21 cellular contexts compared by ENCODE assay signal in the genomic region with DNA sequence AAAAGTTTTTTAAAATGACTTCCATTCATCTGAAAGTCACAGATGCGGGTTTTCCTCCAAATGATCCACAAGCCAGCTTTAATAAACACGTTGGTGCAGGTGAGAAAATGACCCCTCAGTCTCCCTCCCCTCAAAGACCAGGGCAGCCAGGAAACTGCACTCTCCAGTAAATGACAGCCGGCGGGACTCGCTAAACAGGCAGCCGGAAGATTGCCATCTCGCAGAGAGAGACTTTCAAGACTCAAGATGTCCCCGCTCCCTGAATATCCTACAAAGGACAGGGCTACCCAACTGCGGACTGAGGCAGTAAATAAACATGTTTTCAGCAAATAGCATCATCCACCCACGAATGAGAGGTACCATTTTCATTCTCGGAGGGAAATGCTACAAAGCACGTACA.
DNase-seq lines count a peak whose midpoint lies in the region; TF ChIP-seq lines count a peak whose summit lies in the region.
"Had no signal": no experiment of that assay in that cellular context is flagged by ENCODE, and none has a peak within 500 bp of the region (broad histone marks: within the 10 kb centered on the region; RNA-seq: fewer than 3 reads in every experiment).

No MANE protein-coding gene starts in this region.

- H3K4me3 ChIP-seq in GM23248 = no peak overlapping the region
- no peak overlapping the region for H3K4me3 ChIP-seq in OCI-LY7 (ENCODE audit: low read depth, low read length, poor library complexity, severe bottlenecking)
- no peak overlapping the region for H3K4me3 ChIP-seq in coronary artery
- H3K4me3 ChIP-seq in prostate gland = no peak overlapping the region
- H3K4me3 ChIP-seq in mesenchymal stem cell (ENCODE audit: insufficient read depth in 1 of 2, low read depth in 1 of 2, low read length in 2 of 2) = no peak overlapping the region
- H3K4me3 ChIP-seq: GM12878, GM23338 had no signal

- in situ Hi-C loops in GM23248 (cut with MboI) = no loop called here

- H3K4me1 Mint-ChIP-seq in HFFc6 (ENCODE audit: low read depth) = peaks cover 27% of the 10 kb centered on the region
- H3K4me1 Mint-ChIP-seq: CD4-positive, CD25-positive, alpha-beta regulatory T cell; CD8-positive, alpha-beta memory T cell had no signal

- H3K9me3 ChIP-seq in GM23248 (ENCODE audit: low read depth) (no peaks in the 10 kb centered on the region), OCI-LY7 (ENCODE audit: low read length) (peaks cover 6% of the 10 kb centered on the region; the same call in 1 of the 2 replicates), prostate gland (no peaks in the 10 kb centered on the region), mesenchymal stem cell (ENCODE audit: control insufficient read depth, low read length) (peaks cover 9% of the 10 kb centered on the region)
- H3K9me3 ChIP-seq: BE2C had no signal

- no peak overlapping the region for H2BK15ac ChIP-seq in mesenchymal stem cell (ENCODE audit: low read depth, poor library complexity, severe bottlenecking)

- intact Hi-C loops in OCI-LY7 (cut with micrococcal nuclease; ENCODE audit: unreplicated experiment) (no loop called here), prostate gland (cut with DNase I) (no loop called here)

- no TSS peak for BruUV-seq in OCI-LY7 (replicated peaks; lab: Mats Ljungman, UMichigan)

- H3K27me3 ChIP-seq in GM23248 (replicated peaks; ENCODE audit: insufficient read depth) (no peaks in the 10 kb centered on the region), prostate gland (replicated peaks; ENCODE audit: insufficient read depth) (no peaks in the 10 kb centered on the region), mesenchymal stem cell (ENCODE audit: control insufficient read depth in 1 of 2, insufficient read depth in 1 of 2, low read length in 2 of 2) (no peaks in the 10 kb centered on the region)
- H3K27me3 ChIP-seq: BE2C had no signal

- H2BK12ac ChIP-seq in mesenchymal stem cell (ENCODE audit: low read length in 2 of 2) = no peak overlapping the region

- H2BK120ac ChIP-seq in mesenchymal stem cell (ENCODE audit: low read depth, low read length) = no peak overlapping the region

- DNase-seq in GM23248 (no peak), OCI-LY7 (ENCODE audit: low spot score) (no peak), coronary artery (ENCODE audit: low spot score) (peak; percentile 49), prostate gland (ENCODE audit: low spot score) (peak; percentile 49), NCI-H128 (lab: John Stamatoyannopoulos, UW; ENCODE audit: unreplicated experiment) (no peak), mesenchymal stem cell (no peak), HFFc6 (no peak), NCI-H2196 (lab: John Stamatoyannopoulos, UW; ENCODE audit: unreplicated experiment) (no peak)
- DNase-seq: BE2C; CD4-positive, CD25-positive, alpha-beta regulatory T cell; CD8-positive, alpha-beta memory T cell; COR-L47; DMS 273 treated with DMSO at 0.1 percent for 48 hours; DMS53; DND-41; EL; HCEC 1CT; IMR-90 had no signal

- peaks cover 7% of the 10 kb centered on the region; the same call in 1 of the 2 replicates for H3F3A ChIP-seq in GM23248 (ENCODE audit: insufficient read depth)

- H3K23ac ChIP-seq in mesenchymal stem cell (ENCODE audit: low read length in 2 of 2) = no peak overlapping the region

- H3K27me3 Mint-ChIP-seq in HFFc6 (ENCODE audit: insufficient read depth) = peaks cover 6% of the 10 kb centered on the region

- H3K27ac ChIP-seq in GM23248 (no peak overlapping the region), OCI-LY7 (ENCODE audit: low read depth, low read length, poor library complexity, severe bottlenecking) (no peak overlapping the region), coronary artery (no peak overlapping the region), prostate gland (no peak overlapping the region), mesenchymal stem cell (ENCODE audit: low read length, poor library complexity, severe bottlenecking) (no peak overlapping the region)
- H3K27ac ChIP-seq: HL-60 had no signal

- H3K14ac ChIP-seq in mesenchymal stem cell (ENCODE audit: low read length in 2 of 2) = no peak overlapping the region

- H3K79me1 ChIP-seq in mesenchymal stem cell (replicated peaks; ENCODE audit: low read length, poor library complexity, severe bottlenecking) = peaks cover 47% of the 10 kb centered on the region

- TF ChIP-seq POLR2A in prostate gland (IDR thresholded peaks at IDR 0.05) = no peak

- H2AK5ac ChIP-seq in mesenchymal stem cell (ENCODE audit: low read length, severe bottlenecking) = no peak overlapping the region

- H3K79me2 ChIP-seq in GM23248 (ENCODE audit: insufficient read depth) (peaks cover 99% of the 10 kb centered on the region), OCI-LY7 (ENCODE audit: insufficient read depth, low read depth, low read length) (no peaks in the 10 kb centered on the region)

- H3K36me3 ChIP-seq in GM23248 (ENCODE audit: low read depth) (no peaks in the 10 kb centered on the region), OCI-LY7 (ENCODE audit: insufficient read depth, low read length) (no peaks in the 10 kb centered on the region), prostate gland (no peaks in the 10 kb centered on the region), mesenchymal stem cell (ENCODE audit: control insufficient read depth in 1 of 2, insufficient read depth in 2 of 2, low read depth in 1 of 2, low read length in 2 of 2) (peaks cover 0 to 2% of the 10 kb centered on the region in 2 experiments)
- H3K36me3 ChIP-seq: BE2C had no signal

- H3K4me2 ChIP-seq in GM23248 (ENCODE audit: unreplicated experiment) = no peak overlapping the region
- H3K4me2 ChIP-seq in OCI-LY7 (ENCODE audit: low read length) = peak overlapping the region; percentile 23; the same call in 1 of the 2 replicates
- H3K4me2 ChIP-seq in mesenchymal stem cell (ENCODE audit: low read length, poor library complexity, severe bottlenecking) = no peak overlapping the region
- H3K4me2 ChIP-seq: GM23338 had no signal

- no peak overlapping the region for H4K91ac ChIP-seq in mesenchymal stem cell (ENCODE audit: low read length)

- H3K4me3 Mint-ChIP-seq in HFFc6 = no peak overlapping the region
- H3K4me3 Mint-ChIP-seq: CD4-positive, CD25-positive, alpha-beta regulatory T cell; CD8-positive, alpha-beta memory T cell; GM23338 had no signal

- no peak for TF ChIP-seq CTCF in OCI-LY7 (conservative IDR thresholded peaks at IDR 0.05; ENCODE audit: low read length)
- TF ChIP-seq CTCF in coronary artery (IDR thresholded peaks at IDR 0.05) = no peak
- TF ChIP-seq CTCF in prostate gland (IDR thresholded peaks at IDR 0.05) = no peak
- TF ChIP-seq CTCF in HFFc6 (IDR thresholded peaks at IDR 0.05) = no peak

- CTCF ChIA-PET in OCI-LY7 (lab: Charles Lee; ENCODE audit: unreplicated experiment) = no interaction called here

- H4K20me1 ChIP-seq in GM23248 (ENCODE audit: insufficient read depth) (no peaks in the 10 kb centered on the region), OCI-LY7 (ENCODE audit: insufficient read depth, low read length) (no peaks in the 10 kb centered on the region)

- H3K36me3 Mint-ChIP-seq in HFFc6 (ENCODE audit: low read depth) = peaks cover 29% of the 10 kb centered on the region
- H3K36me3 Mint-ChIP-seq: CD4-positive, CD25-positive, alpha-beta regulatory T cell had no signal

- H3K9ac ChIP-seq in GM23248 (peak overlapping the region; percentile 1; the same call in 1 of the 2 replicates), mesenchymal stem cell (ENCODE audit: low read length) (no peak overlapping the region)

- H3K18ac ChIP-seq in mesenchymal stem cell (ENCODE audit: low read depth in 1 of 2, low read length in 2 of 2) = no peak overlapping the region

- no peak overlapping the region for H3K4ac ChIP-seq in mesenchymal stem cell (ENCODE audit: low read depth in 1 of 2, low read length in 2 of 2)

- H2BK5ac ChIP-seq in mesenchymal stem cell (ENCODE audit: low read depth, low read length, poor library complexity, severe bottlenecking) = no peak overlapping the region

- H2AFZ ChIP-seq in GM23248 = no peak overlapping the region
- no peak overlapping the region for H2AFZ ChIP-seq in OCI-LY7 (ENCODE audit: low read length)
- no peak overlapping the region for H2AFZ ChIP-seq in mesenchymal stem cell (ENCODE audit: low read depth, low read length)
- H2AFZ ChIP-seq: GM23338 had no signal

- H3K4me1 ChIP-seq in GM23248 (ENCODE audit: insufficient read depth) (peaks cover 27% of the 10 kb centered on the region), OCI-LY7 (ENCODE audit: insufficient read depth, low read length, poor library complexity, severe bottlenecking) (peaks cover 4% of the 10 kb centered on the region), prostate gland (replicated peaks) (no peaks in the 10 kb centered on the region), mesenchymal stem cell (ENCODE audit: control insufficient read depth, insufficient read depth, low read depth, low read length) (peaks cover 17% of the 10 kb centered on the region)
- H3K4me1 ChIP-seq: BE2C had no signal

- H3K9me3 Mint-ChIP-seq in HFFc6 = peaks cover 16% of the 10 kb centered on the region

- H3K27ac Mint-ChIP-seq in HFFc6 = no peak overlapping the region
- H3K27ac Mint-ChIP-seq: CD4-positive, CD25-positive, alpha-beta regulatory T cell; GM23338 had no signal

- POLR2A ChIA-PET in OCI-LY7 (lab: Charles Lee) = interaction anchor here (0.8 kb wide), 1 partner anchor 14 kb away, joined by 9 read pairs; no protein-coding TSS in a partner anchor

- H3K9me2 ChIP-seq in GM23248 (ENCODE audit: insufficient read depth) (no peaks in the 10 kb centered on the region), OCI-LY7 (ENCODE audit: insufficient read depth, low read length) (no peaks in the 10 kb centered on the region)

- 94 to 95% methylated on average over 12 of the region's 12 CpGs for WGBS in GM23248 (ENCODE audit: low coverage in 1 of 2, low lambda C conversion rate in 2 of 2, missing lambda C conversion rate in 2 of 2), 2 experiments
- 55% methylated on average over 12 of the region's 12 CpGs for WGBS in prostate gland
- WGBS in mesenchymal stem cell = 87% methylated on average over 12 of the region's 12 CpGs

- no peak overlapping the region for H4K8ac ChIP-seq in mesenchymal stem cell (ENCODE audit: low read length)

Comparison
In these comparisons a context has a peak if more than half of its experiments do, and no peak if none do; other contexts are left out.
1. DNase-seq: peak in coronary artery (single experiment) and prostate gland (single experiment); none in GM23248 (single experiment), OCI-LY7 (single experiment), NCI-H128 (single experiment), mesenchymal stem cell (single experiment), HFFc6 (single experiment) and NCI-H2196 (single experiment).